Comparison of ENCODE assay signal across 1 cellular context in genomic region chr1:3649342-3650247, GRCh38.
TF ChIP-seq lines count a peak whose summit lies in the region.

Gene WRAP73 (minus strand): TSS chr1:3650103. CDS start chr1:3649999, 104 bp downstream.

TF ChIP-seq in K562, 482 proteins besides CTCF, POLR2A, EP300 and RAD21 (continued from another document and continues in another):
- TF ChIP-seq PHF8 (IDR thresholded peaks at IDR 0.05; ENCODE audit: borderline replicate concordance, low read length) (peak; percentile 96; the same call in 1 of the 2 replicates), ZNF395 (CRISPR knock-in tag; IDR thresholded peaks at IDR 0.05) (0 out of 2 replicates have a peak, but pooled peaks have one; percentile 64), TEAD1 (CRISPR knock-in tag; IDR thresholded peaks at IDR 0.05) (peak in 1 of 2 experiments; percentile 72; a peak in 1 of 4 replicates), FIP1L1 (IDR thresholded peaks at IDR 0.05; ENCODE audit: low read depth, low read length, poor library complexity, severe bottlenecking) (peak; percentile 54), ZBTB40 (IDR thresholded peaks at IDR 0.05) (peak; percentile 96), ZBTB40 (CRISPR knock-in tag; IDR thresholded peaks at IDR 0.05) (no peak), RBM14 (IDR thresholded peaks at IDR 0.05; ENCODE audit: borderline replicate concordance, insufficient read depth, low read depth, low read length) (0 out of 2 replicates have a peak, but pooled peaks have one; percentile 71), ZNF583 (CRISPR knock-in tag; IDR thresholded peaks at IDR 0.05) (no peak), CHCHD3 (CRISPR knock-in tag; IDR thresholded peaks at IDR 0.05) (0 out of 2 replicates have a peak, but pooled peaks have one; percentile 44), RCOR1 (IDR thresholded peaks at IDR 0.05; ENCODE audit: borderline replicate concordance in 1 of 2, low read depth in 2 of 2, low read length in 2 of 2) (peak in 1 of 2 experiments; percentile 26; a peak in 1 of 4 replicates), TRIM28 (IDR thresholded peaks at IDR 0.05) (no peak), KDM5B (IDR thresholded peaks at IDR 0.05; ENCODE audit: insufficient replicate concordance, low read depth, low read length) (peak; percentile 94), CREB3 (tag; conservative IDR thresholded peaks at IDR 0.05; ENCODE audit: low read depth) (no peak), AFF4 (CRISPR knock-in tag; IDR thresholded peaks at IDR 0.05) (no peak), C11orf30 (IDR thresholded peaks at IDR 0.05; ENCODE audit: low read depth) (no peak; the same call in 1 of the 2 replicates), POLR3G (IDR thresholded peaks at IDR 0.05; ENCODE audit: extremely low read depth, insufficient read length, insufficient replicate concordance) (no peak), FOXK2 (conservative IDR thresholded peaks at IDR 0.05 in 1 of 2, IDR thresholded peaks at IDR 0.05 in 1 of 2; ENCODE audit: low read depth in 2 of 2) (peak in 1 of 2 experiments; percentile 28; a peak in 1 of 4 replicates), NFIC (IDR thresholded peaks at IDR 0.05) (no peak), YY1 (IDR thresholded peaks at IDR 0.05; ENCODE audit: borderline replicate concordance in 1 of 3, control insufficient read depth in 1 of 3, extremely low read depth in 1 of 3, insufficient read depth in 3 of 3, insufficient read length in 1 of 3, insufficient replicate concordance in 2 of 3, low read depth in 1 of 3, low read length in 2 of 3) (peak; percentile 52 to 95 (median 91)), ARID4B (CRISPR knock-in tag; IDR thresholded peaks at IDR 0.05) (no peak; the same call in 1 of the 2 replicates), CXXC5 (CRISPR knock-in tag; IDR thresholded peaks at IDR 0.05) (peak; percentile 88), FOXA1 (IDR thresholded peaks at IDR 0.05; ENCODE audit: borderline replicate concordance) (no peak), ZHX1 (conservative IDR thresholded peaks at IDR 0.05; ENCODE audit: low read length) (0 out of 2 replicates have a peak, but pooled peaks have one; percentile 39), ZSCAN32 (CRISPR knock-in tag; IDR thresholded peaks at IDR 0.05) (no peak), ZNF384 (IDR thresholded peaks at IDR 0.05; ENCODE audit: low read depth, low read length) (no peak), LCOR (CRISPR knock-in tag; IDR thresholded peaks at IDR 0.05) (no peak), HDAC1 (IDR thresholded peaks at IDR 0.05) (peak in 1 of 2 experiments; percentile 73; a peak in 2 of 4 replicates), NR2C2 (CRISPR knock-in tag; IDR thresholded peaks at IDR 0.05) (0 out of 2 replicates have a peak, but pooled peaks have one; percentile 39), NR2C2 (tag; IDR thresholded peaks at IDR 0.05) (peak; percentile 84), E2F1 (CRISPR knock-in tag; IDR thresholded peaks at IDR 0.05) (peak; percentile 82)
